Comparison of ENCODE assay signal across 36 cellular contexts in the genomic region with DNA sequence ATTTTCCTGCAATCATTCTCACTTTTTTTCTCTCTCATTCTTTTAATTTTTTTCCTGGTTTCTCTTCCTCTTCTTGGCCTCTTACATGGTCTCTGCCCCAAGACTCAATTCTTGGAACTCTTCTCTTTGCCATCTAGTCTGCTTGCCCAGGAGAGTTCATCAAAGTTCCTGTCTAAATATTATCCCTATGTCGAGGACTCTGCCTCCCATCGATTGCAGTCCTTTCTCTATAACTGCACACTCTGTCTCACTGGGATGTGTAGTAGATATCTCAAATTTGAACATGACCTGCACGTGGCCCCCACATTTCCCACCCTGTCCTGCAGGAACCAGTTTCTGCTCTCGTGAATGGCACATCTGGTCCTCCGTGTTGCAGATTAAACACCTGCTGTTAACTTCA.
"Had no signal": no experiment of that assay in that cellular context is flagged by ENCODE, and none has a peak within 500 bp of the region (broad histone marks: within the 10 kb centered on the region; RNA-seq: fewer than 3 reads in every experiment).

No MANE protein-coding gene starts in this region.

- H3K27ac Mint-ChIP-seq: activated B cell treated with CpG ODN at 0.5 μM for 24 hours; activated CD4-positive, alpha-beta memory T cell treated with anti-CD3 and anti-CD28 coated beads for 36 hours; activated CD4-positive, alpha-beta T cell treated with anti-CD3 and anti-CD28 coated beads, Interleukin-2, amount 10 ng/mL, durations not matched to agents 24 days and 14 days; activated CD8-positive, alpha-beta T cell treated with anti-CD3 and anti-CD28 coated beads for 36 hours; activated naive CD4-positive, alpha-beta T cell treated with anti-CD3 and anti-CD28 coated beads for 36 hours; activated naive CD8-positive, alpha-beta T cell; activated naive CD8-positive, alpha-beta T cell treated with anti-CD3 and anti-CD28 coated beads, Interleukin-2, amount 10 ng/mL, durations not matched to agents 7 days and 5 days; activated naive CD8-positive, alpha-beta T cell treated with anti-CD3 and anti-CD28 coated beads, Interleukin-2, amount 50 U/mL, for 24 hours; activated T-helper 1 cell treated with anti-CD3 and anti-CD28 coated beads, Interleukin-12 subunit alpha, Interleukin-12 subunit beta, Interleukin-2, Interleukin-4 antibody, amounts not matched to agents 30 ng/mL and 10 ng/mL and 1 ng/mL, durations not matched to agents 14 hours and 24 hours and 36 hours; activated T-helper 17 cell treated with anti-CD3 and anti-CD28 coated beads, Interleukin-2, amount 50 U/mL, for 72 hours; T-helper 1 cell treated with Interleukin-12 subunit alpha and Interleukin-12 subunit beta and Interleukin-4 antibody, amounts not matched to agents 30 μg/mL and 1 μg/mL, for 36 hours; T-helper 2 cell treated with Interferon-gamma antibody and Interleukin-4, amounts not matched to agents 5 μg/mL and 100 μg/mL, for 36 hours had no signal

- H3K4me3 ChIP-seq: ascending aorta, body of pancreas, breast epithelium had no signal

- H3K36me3 Mint-ChIP-seq: activated CD4-positive, alpha-beta memory T cell treated with anti-CD3 and anti-CD28 coated beads for 36 hours; activated naive CD8-positive, alpha-beta T cell; activated naive CD8-positive, alpha-beta T cell treated with anti-CD3 and anti-CD28 coated beads, Interleukin-2, amount 10 ng/mL, durations not matched to agents 7 days and 5 days had no signal

- H3K27ac ChIP-seq: ascending aorta, body of pancreas, brain microvascular endothelial cell, breast epithelium, VCaP had no signal

- H3K4me1 ChIP-seq: ascending aorta, body of pancreas, breast epithelium had no signal

- H3K27me3 ChIP-seq: ascending aorta, body of pancreas, brain microvascular endothelial cell, breast epithelium had no signal

- DNase-seq: activated B cell treated with CpG ODN at 0.5 μM for 24 hours; activated CD4-positive, alpha-beta memory T cell treated with anti-CD3 and anti-CD28 coated beads for 36 hours; activated CD4-positive, alpha-beta T cell treated with anti-CD3 and anti-CD28 coated beads for 4 hours; activated CD4-positive, alpha-beta T cell treated with anti-CD3 and anti-CD28 coated beads, Interleukin-2, amount 50 U/mL, for 1 hour; activated CD4-positive, alpha-beta T cell treated with anti-CD3 and anti-CD28 coated beads, Interleukin-2, amount 50 U/mL, for 4 hours; activated CD4-positive, CD25-positive, alpha-beta regulatory T cell treated with anti-CD3 and anti-CD28 coated beads, Interleukin-2, amount 50 U/mL, for 72 hours; activated CD8-positive, alpha-beta memory T cell treated with anti-CD3 and anti-CD28 coated beads, Interleukin-2, amount 50 U/mL, for 4 hours; activated CD8-positive, alpha-beta T cell treated with anti-CD3 and anti-CD28 coated beads for 36 hours; activated effector memory CD4-positive, alpha-beta T cell treated with anti-CD3 and anti-CD28 coated beads, Interleukin-2, amount 50 U/mL, for 16 hours; activated gamma-delta T cell treated with Interleukin-2 at 50 U/mL for 16 hours; activated naive CD4-positive, alpha-beta T cell; activated naive CD4-positive, alpha-beta T cell treated with anti-CD3 and anti-CD28 coated beads for 36 hours; activated naive CD4-positive, alpha-beta T cell treated with anti-CD3 and anti-CD28 coated beads, Interleukin-2, amount 50 U/mL, for 16 hours; activated naive CD8-positive, alpha-beta T cell treated with anti-CD3 and anti-CD28 coated beads, Interleukin-2, amount 10 ng/mL, durations not matched to agents 7 days and 5 days; activated naive CD8-positive, alpha-beta T cell treated with anti-CD3 and anti-CD28 coated beads, Interleukin-2, amount 50 U/mL, for 24 hours; activated T-cell treated with anti-CD3 and anti-CD28 coated beads for 4 hours; activated T-cell treated with anti-CD3 and anti-CD28 coated beads, Interleukin-2, amount 50 U/mL, for 1 hour; activated T-cell treated with anti-CD3 and anti-CD28 coated beads, Interleukin-2, amount 50 U/mL, for 48 hours; amygdala; anterior cingulate cortex; body of pancreas; brain microvascular endothelial cell; central memory CD4-positive, alpha-beta T cell; T-helper 2 cell; T-helper 9 cell had no signal

- H3K36me3 ChIP-seq: ascending aorta, brain microvascular endothelial cell, breast epithelium had no signal

- ATAC-seq: activated CD8-positive, alpha-beta T cell treated with anti-CD3 and anti-CD28 coated beads for 36 hours; activated naive CD8-positive, alpha-beta T cell treated with anti-CD3 and anti-CD28 coated beads, Interleukin-2, amount 50 U/mL, for 24 hours; activated T-helper 17 cell treated with anti-CD3 and anti-CD28 coated beads, Interleukin-2, amount 50 U/mL, for 72 hours; body of pancreas had no signal

- H3K9me3 Mint-ChIP-seq: activated CD8-positive, alpha-beta T cell treated with anti-CD3 and anti-CD28 coated beads for 36 hours had no signal

- FAIRE-seq: colon, TTC549 had no signal
